Comparison of ENCODE assay signal across 1 cellular context in the genomic region with DNA sequence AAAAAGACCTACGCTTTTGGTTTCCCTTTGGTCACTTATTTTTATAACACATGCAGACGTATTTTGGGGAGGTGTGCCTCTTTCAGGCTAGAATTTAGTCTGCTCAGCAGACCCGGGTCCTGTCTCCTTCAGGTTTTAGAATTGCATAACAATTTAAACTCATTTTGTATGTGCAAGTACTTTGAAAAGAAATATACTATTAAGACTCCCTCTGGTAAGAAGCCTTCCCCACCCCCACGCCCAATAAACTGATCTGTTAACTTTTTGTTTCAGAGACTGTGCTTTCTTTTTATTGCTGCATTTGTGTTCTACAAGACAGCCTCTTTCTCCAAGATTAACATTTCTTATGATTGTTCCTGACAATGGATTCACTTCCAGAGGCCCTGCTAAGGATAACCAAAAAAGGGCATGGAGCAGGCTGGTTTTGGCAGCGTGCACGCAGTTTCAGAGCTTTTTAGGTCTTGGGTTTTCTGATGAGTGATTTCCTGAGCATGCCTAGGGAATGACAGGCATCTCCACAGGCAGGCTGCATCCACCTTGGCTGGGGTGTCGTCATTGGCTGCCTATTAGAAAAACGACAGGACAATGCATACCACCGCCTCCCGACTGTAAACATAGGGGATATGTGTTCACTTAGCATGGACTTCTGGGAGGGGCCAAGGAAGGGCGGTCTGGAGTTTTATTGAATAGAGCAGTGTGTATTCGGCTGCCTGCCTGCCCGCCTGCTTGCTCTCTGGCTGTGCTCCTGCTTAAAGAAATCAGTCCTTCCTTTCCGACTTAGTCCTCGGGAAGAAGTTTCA.
TF ChIP-seq lines count a peak whose summit lies in the region.

A gene with protein sequence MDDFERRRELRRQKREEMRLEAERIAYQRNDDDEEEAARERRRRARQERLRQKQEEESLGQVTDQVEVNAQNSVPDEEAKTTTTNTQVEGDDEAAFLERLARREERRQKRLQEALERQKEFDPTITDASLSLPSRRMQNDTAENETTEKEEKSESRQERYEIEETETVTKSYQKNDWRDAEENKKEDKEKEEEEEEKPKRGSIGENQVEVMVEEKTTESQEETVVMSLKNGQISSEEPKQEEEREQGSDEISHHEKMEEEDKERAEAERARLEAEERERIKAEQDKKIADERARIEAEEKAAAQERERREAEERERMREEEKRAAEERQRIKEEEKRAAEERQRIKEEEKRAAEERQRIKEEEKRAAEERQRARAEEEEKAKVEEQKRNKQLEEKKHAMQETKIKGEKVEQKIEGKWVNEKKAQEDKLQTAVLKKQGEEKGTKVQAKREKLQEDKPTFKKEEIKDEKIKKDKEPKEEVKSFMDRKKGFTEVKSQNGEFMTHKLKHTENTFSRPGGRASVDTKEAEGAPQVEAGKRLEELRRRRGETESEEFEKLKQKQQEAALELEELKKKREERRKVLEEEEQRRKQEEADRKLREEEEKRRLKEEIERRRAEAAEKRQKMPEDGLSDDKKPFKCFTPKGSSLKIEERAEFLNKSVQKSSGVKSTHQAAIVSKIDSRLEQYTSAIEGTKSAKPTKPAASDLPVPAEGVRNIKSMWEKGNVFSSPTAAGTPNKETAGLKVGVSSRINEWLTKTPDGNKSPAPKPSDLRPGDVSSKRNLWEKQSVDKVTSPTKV (plus strand): TSS at position 694 of the 800 bp plus-strand sequence. CDS start 88,100 bp downstream, outside the sequence.

TF ChIP-seq in WTC11, 78 proteins besides CTCF, POLR2A, EP300 and RAD21 (continued from another document):
- TF ChIP-seq, protein P1, sequence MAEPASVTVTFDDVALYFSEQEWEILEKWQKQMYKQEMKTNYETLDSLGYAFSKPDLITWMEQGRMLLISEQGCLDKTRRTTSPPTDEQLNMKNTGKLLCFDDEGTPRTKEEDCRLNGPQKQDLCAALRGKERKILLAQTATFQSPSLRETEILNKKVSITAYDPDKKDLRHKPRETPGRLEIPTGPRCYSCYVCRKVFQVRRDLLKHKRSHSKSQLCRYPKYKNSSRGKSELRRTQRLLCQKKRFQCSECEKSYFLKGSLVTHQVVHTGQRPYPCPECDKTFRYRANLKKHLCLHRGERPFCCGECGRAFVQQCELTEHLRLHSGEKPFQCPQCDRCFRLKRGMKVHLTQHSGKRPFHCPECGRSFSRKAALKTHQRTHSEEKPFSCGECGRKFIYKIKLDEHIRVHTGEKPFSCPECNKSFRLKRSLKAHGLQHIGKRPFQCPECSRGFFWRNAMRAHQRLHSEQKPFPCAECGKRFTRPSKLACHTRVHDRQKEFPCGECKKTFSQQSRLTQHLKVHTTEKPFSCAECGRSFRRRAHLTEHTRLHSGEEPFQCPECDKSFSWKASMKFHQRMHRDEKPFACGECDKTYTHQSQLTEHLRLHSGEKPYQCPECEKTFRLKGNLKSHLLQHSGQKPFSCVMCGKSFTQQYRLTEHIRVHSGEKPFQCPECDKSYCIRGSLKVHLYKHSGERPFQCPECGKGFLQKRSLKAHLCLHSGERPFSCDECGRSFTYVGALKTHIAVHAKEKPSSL (CRISPR knock-in tag; conservative IDR thresholded peaks at IDR 0.05), result no peak
- 0 out of 2 replicates have a peak, but pooled peaks have one; percentile 31 for TF ChIP-seq ETV6 (CRISPR knock-in tag; IDR thresholded peaks at IDR 0.05)
- TF ChIP-seq, protein P2, sequence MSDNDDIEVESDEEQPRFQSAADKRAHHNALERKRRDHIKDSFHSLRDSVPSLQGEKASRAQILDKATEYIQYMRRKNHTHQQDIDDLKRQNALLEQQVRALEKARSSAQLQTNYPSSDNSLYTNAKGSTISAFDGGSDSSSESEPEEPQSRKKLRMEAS (CRISPR knock-in tag; IDR thresholded peaks at IDR 0.05), result peak; percentile 24; the same call in 1 of the 2 replicates
- 0 out of 2 replicates have a peak, but pooled peaks have one; percentile 41 for TF ChIP-seq ZBTB21 (CRISPR knock-in tag; IDR thresholded peaks at IDR 0.05; ENCODE audit: borderline replicate concordance)
- TF ChIP-seq TP53 (CRISPR knock-in tag; IDR thresholded peaks at IDR 0.05), result no peak
